In genomic region chr5:126600631-126601511, GRCh38 we compare ENCODE assay signal across 8 cellular contexts. TPM values are rescaled to one million over a fixed set of nuclear protein-coding genes. Genes with fewer than 3 reads are reported as not detected.
A peak's percentile ranks its signal among the peaks of the same experiment; 100 is the strongest.
DNase-seq lines count a peak whose midpoint lies in the region; ATAC-seq and TF ChIP-seq lines count a peak whose summit lies in the region.

PHAX (plus strand) TSS chr5:126600947; CDS start chr5:126600963, 16 bp downstream.

- ATAC-seq in HG03064 (IDR thresholded peaks at IDR 0.05; ENCODE audit: low read depth, unreplicated experiment) (peak; percentile 96), left colon (peak; percentile 96)

- intact Hi-C loops in left colon (cut with DNase I, micrococcal nuclease), result no loop called here

- peak within 1 kb of the TSS; percentile 57 for H3K27ac ChIP-seq in AG04450 (ENCODE audit: low read depth, low read length)

- H3K4me3 ChIP-seq in AG04450 (ENCODE audit: low read depth, low read length), result peak within 1 kb of the TSS; percentile 95
- H3K4me3 ChIP-seq in choroid plexus epithelial cell (ENCODE audit: low read depth, low read length), result peak within 1 kb of the TSS; percentile 100

- no peaks in the 10 kb centered on the region for H3K27me3 ChIP-seq in AG04450 (ENCODE audit: control insufficient read depth, insufficient read depth, low read length)

- TF ChIP-seq CTCF in AG04450 (IDR thresholded peaks at IDR 0.05; ENCODE audit: low read depth, low read length), result peak; percentile 80
- peak; percentile 65 for TF ChIP-seq CTCF in choroid plexus epithelial cell (conservative IDR thresholded peaks at IDR 0.05; ENCODE audit: low read depth, low read length)

- CTCF ChIA-PET in AG04450 (lab: Charles Lee), result interaction anchor here (0.7 to 3.9 kb wide), 23 partner anchors 8 to 1565 kb away, joined by 3 to 41 read pairs (median 5); partner anchors contain the start of gene GRAMD2B

- POLR2A ChIA-PET in AG04450 (lab: Yijun Ruan, JAX), result interaction anchor here (0.6 kb wide), 1 partner anchor 431 kb away, joined by 5 read pairs; no protein-coding TSS in a partner anchor

- peak; percentile 78 for TF ChIP-seq POLR2A in GM18526 (IDR thresholded peaks at IDR 0.05; ENCODE audit: extremely low read depth, insufficient read length)

- DNase-seq in AG04450 (ENCODE audit: low read depth, low spot score), result peak; percentile 37
- DNase-seq in NCI-H2227 (lab: John Stamatoyannopoulos, UW; ENCODE audit: unreplicated experiment), result peak; percentile 80
- DNase-seq in activated CD4-positive, alpha-beta T cell treated with anti-CD3 and anti-CD28 coated beads for 1 hour, result peak; percentile 57
- peak; percentile 82 for DNase-seq in choroid plexus epithelial cell (ENCODE audit: low read depth)
- DNase-seq in left colon, result peak; percentile 74 to 87
- peak; percentile 78 to 80 for DNase-seq in stimulated activated CD4-positive, alpha-beta T cell treated with anti-CD3 and anti-CD28 coated beads, Interleukin-2, amount 100 ng/mL, for 24 hours

- peaks cover 3% of the 10 kb centered on the region for H3K9me3 ChIP-seq in AG04450 (ENCODE audit: control insufficient read depth, insufficient read depth, low read length)

RNA-seq across cellular contexts. Expression of gene PHAX, which starts in this region (rescaled TPM):
- 38.9 and 61.0 TPM in 2 replicates for polyA plus RNA-seq in AG04450 (2011; rRNA removed)
- polyA minus RNA-seq in AG04450 (2011; rRNA and poly(A)+ RNA removed), result 49.5 and 50.2 TPM in 2 replicates
- total RNA-seq in left colon, result 10 to 100 TPM; 30.8 to 31.8 TPM

Comparison
In these comparisons a context has a peak if more than half of its experiments do, and no peak if none do; other contexts are left out.
1. Peak in every context shown above with its lines: DNase-seq, ATAC-seq, H3K4me3 ChIP-seq and H3K27ac ChIP-seq.